ENCODE assay signal across 25 cellular contexts in genomic region chr7:2930310-2931033, GRCh38.
A peak's percentile ranks its signal among the peaks of the same experiment; 100 is the strongest.
DNase-seq lines count a peak whose midpoint lies in the region; ATAC-seq and TF ChIP-seq lines count a peak whose summit lies in the region.
"Had no signal": no experiment of that assay in that cellular context is flagged by ENCODE, and none has a peak within 500 bp of the region (broad histone marks: within the 10 kb centered on the region; RNA-seq: fewer than 3 reads in every experiment).

No MANE protein-coding gene starts in this region.

- H3K4me3 Mint-ChIP-seq in natural killer cell (no peak overlapping the region), memory B cell (no peak overlapping the region)
- H3K4me3 Mint-ChIP-seq in natural killer cell treated with Interleukin-12 subunit alpha and Interleukin-12 subunit beta and Interleukin-15 and Interleukin-18, amount 100 ng/mL, for 72 hours, result no peak overlapping the region
- no peak overlapping the region for H3K4me3 Mint-ChIP-seq in activated T-helper 17 cell treated with anti-CD3 and anti-CD28 coated beads, Interleukin-2, amount 50 U/mL, for 72 hours
- H3K4me3 Mint-ChIP-seq: CD4-positive, alpha-beta memory T cell; neural progenitor cell had no signal

- no peaks in the 10 kb centered on the region for H3K27me3 ChIP-seq in aorta (ENCODE audit: control insufficient read depth in 1 of 2, insufficient read depth in 2 of 2, low read length in 1 of 2)
- H3K27me3 ChIP-seq: neural progenitor cell, thyroid gland had no signal

- H3K27ac ChIP-seq in aorta (ENCODE audit: low read depth in 1 of 2, low read length in 2 of 2), result no peak overlapping the region
- H3K27ac ChIP-seq: epithelial cell of prostate, heart left ventricle, neural progenitor cell, prostate gland, skin epidermis, thyroid gland had no signal

- H3K36me3 Mint-ChIP-seq in natural killer cell (no peaks in the 10 kb centered on the region), memory B cell (peaks cover 42% of the 10 kb centered on the region)
- H3K36me3 Mint-ChIP-seq in natural killer cell treated with Interleukin-12 subunit alpha and Interleukin-12 subunit beta and Interleukin-15 and Interleukin-18, amount 100 ng/mL, for 72 hours, result peaks cover 9% of the 10 kb centered on the region
- peaks cover 99% of the 10 kb centered on the region for H3K36me3 Mint-ChIP-seq in activated T-helper 17 cell treated with anti-CD3 and anti-CD28 coated beads, Interleukin-2, amount 50 U/mL, for 72 hours (ENCODE audit: low read depth)
- H3K36me3 Mint-ChIP-seq: neural progenitor cell had no signal

- no peak for TF ChIP-seq CTCF in natural killer cell (IDR thresholded peaks at IDR 0.05)

- H3K4me3 ChIP-seq in aorta (ENCODE audit: low read length in 2 of 2), result no peak overlapping the region
- H3K4me3 ChIP-seq: heart left ventricle, mucosa of descending colon, neural progenitor cell, prostate gland, skin epidermis, thyroid gland had no signal

- H3K27ac Mint-ChIP-seq in natural killer cell (peak overlapping the region; percentile 53 to 73), memory B cell (peak overlapping the region; percentile 69)
- peak overlapping the region in 1 of 2 donors; percentile 34 for H3K27ac Mint-ChIP-seq in natural killer cell treated with Interleukin-12 subunit alpha and Interleukin-12 subunit beta and Interleukin-15 and Interleukin-18, amount 100 ng/mL, for 72 hours
- peak overlapping the region; percentile 76 for H3K27ac Mint-ChIP-seq in activated T-helper 17 cell treated with anti-CD3 and anti-CD28 coated beads, Interleukin-2, amount 50 U/mL, for 72 hours
- H3K27ac Mint-ChIP-seq: activated T-helper 2 cell treated with anti-CD3 and anti-CD28 coated beads, Interferon-gamma antibody, Interleukin-2, Interleukin-4, amounts not matched to agents 10 μg/mL and 5 μg/mL and 100 μg/mL, durations not matched to agents 14 hours and 24 hours and 36 hours; neural progenitor cell had no signal

- H3K4me1 ChIP-seq in aorta (ENCODE audit: control insufficient read depth in 1 of 2, insufficient read depth in 2 of 2, low read length in 2 of 2), result no peaks in the 10 kb centered on the region
- H3K4me1 ChIP-seq: neural progenitor cell, prostate gland, thyroid gland had no signal

- H3K9me3 Mint-ChIP-seq in natural killer cell (no peaks in the 10 kb centered on the region), memory B cell (no peaks in the 10 kb centered on the region)
- H3K9me3 Mint-ChIP-seq in natural killer cell treated with Interleukin-12 subunit alpha and Interleukin-12 subunit beta and Interleukin-15 and Interleukin-18, amount 100 ng/mL, for 72 hours, result no peaks in the 10 kb centered on the region
- H3K9me3 Mint-ChIP-seq in activated T-helper 17 cell treated with anti-CD3 and anti-CD28 coated beads, Interleukin-2, amount 50 U/mL, for 72 hours, result no peaks in the 10 kb centered on the region
- H3K9me3 Mint-ChIP-seq: activated T-helper 2 cell treated with anti-CD3 and anti-CD28 coated beads, Interferon-gamma antibody, Interleukin-2, Interleukin-4, amounts not matched to agents 10 μg/mL and 5 μg/mL and 100 μg/mL, durations not matched to agents 14 hours and 24 hours and 36 hours; CD4-positive, alpha-beta memory T cell; neural progenitor cell had no signal

- intact Hi-C loops in natural killer cell (cut with micrococcal nuclease), result no loop called here
- intact Hi-C loops in aorta (cut with DNase I), result no loop called here

- H3K36me3 ChIP-seq in aorta (ENCODE audit: control insufficient read depth in 1 of 2, insufficient read depth in 2 of 2, low read length in 1 of 2), result no peaks in the 10 kb centered on the region
- H3K36me3 ChIP-seq: heart left ventricle, neural progenitor cell, prostate gland, thyroid gland had no signal

- DNase-seq in natural killer cell (no peak), memory B cell (ENCODE audit: low spot score in 2 of 2) (no peak), aorta (peak; percentile 29 to 61), GOT3 (lab: John Stamatoyannopoulos, UW) (no peak)
- no peak for DNase-seq in natural killer cell treated with Interleukin-12 subunit alpha and Interleukin-12 subunit beta and Interleukin-15 and Interleukin-18, amount 100 ng/mL, for 72 hours (ENCODE audit: low spot score)
- DNase-seq: activated CD4-positive, alpha-beta T cell treated with anti-CD3 and anti-CD28 coated beads for 1 hour; CD4-positive, alpha-beta memory T cell; DMS153; KG1; mucosa of descending colon; MV-4-11; NCI-H1694 treated with DMSO at 0.1 percent for 48 hours; stimulated activated naive CD4-positive, alpha-beta T cell treated with Interleukin-2 at 50 U/mL for 16 hours; SW 1271; thyroid gland had no signal

- ATAC-seq in natural killer cell (no peak), memory B cell (ENCODE audit: low read depth) (no peak), aorta (ENCODE audit: low FRiP score) (no peak), HG03135 (IDR thresholded peaks at IDR 0.05; ENCODE audit: unreplicated experiment) (no peak)
- no peak for ATAC-seq in natural killer cell treated with Interleukin-12 subunit alpha and Interleukin-12 subunit beta and Interleukin-15 and Interleukin-18, amount 100 ng/mL, for 72 hours
- ATAC-seq in activated T-helper 17 cell treated with anti-CD3 and anti-CD28 coated beads, Interleukin-2, amount 50 U/mL, for 72 hours (replicated peaks), result no peak
- ATAC-seq: HCT116, heart left ventricle, left lobe of liver, mucosa of descending colon had no signal

- H3K27me3 Mint-ChIP-seq in natural killer cell (ENCODE audit: low read depth in 2 of 2) (no peaks in the 10 kb centered on the region), memory B cell (no peaks in the 10 kb centered on the region)
- H3K27me3 Mint-ChIP-seq in natural killer cell treated with Interleukin-12 subunit alpha and Interleukin-12 subunit beta and Interleukin-15 and Interleukin-18, amount 100 ng/mL, for 72 hours, result no peaks in the 10 kb centered on the region
- no peaks in the 10 kb centered on the region for H3K27me3 Mint-ChIP-seq in activated T-helper 17 cell treated with anti-CD3 and anti-CD28 coated beads, Interleukin-2, amount 50 U/mL, for 72 hours
- H3K27me3 Mint-ChIP-seq: CD4-positive, alpha-beta memory T cell had no signal

- H3K9me3 ChIP-seq in aorta (ENCODE audit: control insufficient read depth, low read length), result no peaks in the 10 kb centered on the region
- H3K9me3 ChIP-seq: heart left ventricle, mucosa of descending colon, prostate gland, thyroid gland had no signal

- peaks cover 0 to 5% of the 10 kb centered on the region in 2 donors for H3K4me1 Mint-ChIP-seq in natural killer cell
- peaks cover 6 to 15% of the 10 kb centered on the region in 2 donors for H3K4me1 Mint-ChIP-seq in natural killer cell treated with Interleukin-12 subunit alpha and Interleukin-12 subunit beta and Interleukin-15 and Interleukin-18, amount 100 ng/mL, for 72 hours (ENCODE audit: low read depth in 2 of 2)
- peaks cover 10% of the 10 kb centered on the region for H3K4me1 Mint-ChIP-seq in activated T-helper 17 cell treated with anti-CD3 and anti-CD28 coated beads, Interleukin-2, amount 50 U/mL, for 72 hours
- H3K4me1 Mint-ChIP-seq in memory B cell, result no peaks in the 10 kb centered on the region
- H3K4me1 Mint-ChIP-seq: CD4-positive, alpha-beta memory T cell had no signal

- 94 to 97% methylated on average over 13 of the region's 13 CpGs for WGBS in aorta, 2 donors

Comparison
In these comparisons a context has a peak if more than half of its experiments do, and no peak if none do; other contexts are left out.
1. DNase-seq: peak in aorta (2 of 2); none in natural killer cell (single experiment), natural killer cell treated with Interleukin-12 subunit alpha and Interleukin-12 subunit beta and Interleukin-15 and Interleukin-18, amount 100 ng/mL, for 72 hours (single experiment), memory B cell (0 of 2) and GOT3 (single experiment).